ENCODE assay signal across 8 cellular contexts in the genomic region with DNA sequence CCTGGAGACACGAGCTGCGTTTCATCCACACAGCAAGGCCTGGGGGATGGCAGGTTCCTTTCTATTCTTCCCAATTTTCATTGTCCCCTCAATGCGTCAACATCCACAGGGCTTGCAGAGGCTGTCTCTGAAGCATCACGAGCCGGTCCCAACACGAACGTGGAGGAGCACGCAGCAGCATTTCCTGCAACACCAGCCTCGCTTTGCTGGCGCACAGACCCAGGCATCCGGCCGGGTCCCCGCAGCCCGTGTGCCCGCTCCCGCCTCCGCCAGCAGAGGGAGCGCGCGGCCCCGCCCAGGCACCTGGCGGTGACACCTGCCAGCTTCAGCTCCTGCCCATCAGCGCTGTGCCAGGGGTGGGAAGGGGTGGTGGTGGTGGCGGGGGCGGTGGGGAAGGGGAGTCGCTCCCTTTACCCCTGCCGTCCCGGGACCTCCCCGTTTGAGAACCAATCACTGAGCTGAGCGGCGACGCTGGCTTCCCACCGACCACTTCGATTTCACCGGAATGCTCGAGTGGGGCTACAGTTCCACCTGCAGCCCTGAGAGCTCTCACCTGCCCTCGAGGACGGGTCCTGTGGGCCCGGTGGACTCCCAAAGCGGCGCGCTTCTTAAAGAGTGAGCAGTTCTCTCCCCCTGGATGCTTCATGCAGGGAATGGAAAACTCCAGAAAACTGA.
A peak's percentile ranks its signal among the peaks of the same experiment; 100 is the strongest.
DNase-seq lines count a peak whose midpoint lies in the region; ATAC-seq, FAIRE-seq and TF ChIP-seq lines count a peak whose summit lies in the region.

No MANE protein-coding gene starts in this region.

- no peak for TF ChIP-seq EP300 in upper lobe of left lung (IDR thresholded peaks at IDR 0.05)

- no peak overlapping the region for H3K9ac ChIP-seq in kidney (ENCODE audit: low read length in 2 of 2)

- H3K27ac ChIP-seq in kidney (ENCODE audit: low read depth in 2 of 2, low read length in 2 of 2) (no peak overlapping the region), upper lobe of left lung (no peak overlapping the region)

- POLR2A ChIA-PET in Caco-2 (lab: Charles Lee): no interaction called here
- POLR2A ChIA-PET in activated CD4-positive, alpha-beta memory T cell treated with anti-CD3 and anti-CD28 coated beads for 36 hours (lab: Charles Lee): no interaction called here

- H3K36me3 Mint-ChIP-seq in Caco-2 (ENCODE audit: insufficient read depth, unreplicated experiment): no peaks in the 10 kb centered on the region
- H3K36me3 Mint-ChIP-seq in activated CD4-positive, alpha-beta memory T cell treated with anti-CD3 and anti-CD28 coated beads for 36 hours: no peaks in the 10 kb centered on the region

- H3K27me3 ChIP-seq in Caco-2 (replicated peaks; ENCODE audit: control insufficient read depth, insufficient read depth, low read length): no peaks in the 10 kb centered on the region
- H3K27me3 ChIP-seq in upper lobe of left lung: no peaks in the 10 kb centered on the region

- peaks cover 16% of the 10 kb centered on the region for H3K27me3 Mint-ChIP-seq in Caco-2 (ENCODE audit: insufficient read depth, unreplicated experiment)
- H3K27me3 Mint-ChIP-seq in activated CD4-positive, alpha-beta memory T cell treated with anti-CD3 and anti-CD28 coated beads for 36 hours: peaks cover 6% of the 10 kb centered on the region

- no peak overlapping the region for H3K4me3 Mint-ChIP-seq in Caco-2 (ENCODE audit: unreplicated experiment)
- no peak overlapping the region for H3K4me3 Mint-ChIP-seq in activated CD4-positive, alpha-beta memory T cell treated with anti-CD3 and anti-CD28 coated beads for 36 hours

- CTCF ChIA-PET in Caco-2 (lab: Charles Lee): interaction anchor here (0.5 to 0.6 kb wide), 3 partner anchors 38 to 549 kb away, joined by 3 to 4 read pairs (median 4); no protein-coding TSS in a partner anchor
- CTCF ChIA-PET in activated CD4-positive, alpha-beta memory T cell treated with anti-CD3 and anti-CD28 coated beads for 36 hours (lab: Charles Lee): interaction anchor here (0.6 kb wide), 1 partner anchor 697 kb away, joined by 3 read pairs; no protein-coding TSS in a partner anchor

- H3K4me1 Mint-ChIP-seq in Caco-2 (ENCODE audit: low read depth, unreplicated experiment): no peaks in the 10 kb centered on the region
- no peaks in the 10 kb centered on the region for H3K4me1 Mint-ChIP-seq in activated CD4-positive, alpha-beta memory T cell treated with anti-CD3 and anti-CD28 coated beads for 36 hours (ENCODE audit: low read depth)

- BruUV-seq in Caco-2 (replicated peaks; lab: Mats Ljungman, UMichigan): no TSS peak

- WGBS in upper lobe of left lung, 2 donors: 15 to 35% methylated on average over 16 to 41 of the region's 42 CpGs

- H3K36me3 ChIP-seq in Caco-2 (ENCODE audit: control insufficient read depth, insufficient read depth, low read length) (no peaks in the 10 kb centered on the region), kidney (ENCODE audit: control insufficient read depth in 1 of 2, insufficient read depth in 2 of 2, low read length in 2 of 2) (no peaks in the 10 kb centered on the region), upper lobe of left lung (no peaks in the 10 kb centered on the region)

- FAIRE-seq in kidney (lab: Jason Lieb, UNC): no peak

- ATAC-seq in GM19397 (IDR thresholded peaks at IDR 0.05; ENCODE audit: unreplicated experiment) (peak; percentile 86), upper lobe of left lung (ENCODE audit: low FRiP score in 2 of 2) (peak; percentile 53 to 75), HG02938 (IDR thresholded peaks at IDR 0.05; ENCODE audit: unreplicated experiment) (no peak), omental fat pad (ENCODE audit: low FRiP score) (no peak)

- peak; percentile 63 to 72 for TF ChIP-seq CTCF in Caco-2 (IDR thresholded peaks at IDR 0.05; ENCODE audit: insufficient read depth in 1 of 2, low read depth in 1 of 2, low read length in 1 of 2, severe bottlenecking in 1 of 2, unreplicated experiment in 1 of 2)
- peak; percentile 59 for TF ChIP-seq CTCF in kidney (IDR thresholded peaks at IDR 0.05; ENCODE audit: borderline replicate concordance, extremely low read depth, insufficient read depth)
- TF ChIP-seq CTCF in upper lobe of left lung (IDR thresholded peaks at IDR 0.05): peak; percentile 35 to 73 (median 61)
- no peak for TF ChIP-seq CTCF in omental fat pad (IDR thresholded peaks at IDR 0.05)

- DNase-seq in Caco-2 (peak in 1 of 2 experiments; percentile 54), HuH-7.5 (ENCODE audit: low spot score) (peak; percentile 37), kidney (no peak), upper lobe of left lung (peak; percentile 33 to 92), omental fat pad (ENCODE audit: low spot score) (no peak)
- DNase-seq in activated CD4-positive, alpha-beta memory T cell treated with anti-CD3 and anti-CD28 coated beads for 36 hours: peak; percentile 54

- H3K4me1 ChIP-seq in Caco-2: no peaks in the 10 kb centered on the region
- H3K4me1 ChIP-seq in kidney (ENCODE audit: control insufficient read depth in 1 of 2, insufficient read depth in 1 of 2, low read depth in 1 of 2, low read length in 2 of 2): no peaks in the 10 kb centered on the region
- H3K4me1 ChIP-seq in upper lobe of left lung: peaks cover 0 to 7% (median 5%) of the 10 kb centered on the region in 4 donors

- H3K9me3 Mint-ChIP-seq in Caco-2 (ENCODE audit: unreplicated experiment): no peaks in the 10 kb centered on the region
- H3K9me3 Mint-ChIP-seq in activated CD4-positive, alpha-beta memory T cell treated with anti-CD3 and anti-CD28 coated beads for 36 hours: no peaks in the 10 kb centered on the region

- H3K4me3 ChIP-seq in Caco-2 (ENCODE audit: low read depth, low read length): no peak overlapping the region
- H3K4me3 ChIP-seq in kidney (ENCODE audit: low read length in 2 of 2): no peak overlapping the region
- no peak overlapping the region for H3K4me3 ChIP-seq in upper lobe of left lung

- H3K9me3 ChIP-seq in Caco-2: no peaks in the 10 kb centered on the region
- H3K9me3 ChIP-seq in kidney (ENCODE audit: control insufficient read depth in 1 of 2, low read length in 2 of 2): no peaks in the 10 kb centered on the region
- H3K9me3 ChIP-seq in upper lobe of left lung: no peaks in the 10 kb centered on the region

- TF ChIP-seq POLR2A in upper lobe of left lung (IDR thresholded peaks at IDR 0.05): no peak

- no peak overlapping the region for H3K27ac Mint-ChIP-seq in Caco-2 (ENCODE audit: unreplicated experiment)
- H3K27ac Mint-ChIP-seq in activated CD4-positive, alpha-beta memory T cell treated with anti-CD3 and anti-CD28 coated beads for 36 hours: no peak overlapping the region

- intact Hi-C loops in Caco-2 (cut with micrococcal nuclease; ENCODE audit: unreplicated experiment): no loop called here
- intact Hi-C loops in activated CD4-positive, alpha-beta memory T cell treated with anti-CD3 and anti-CD28 coated beads for 36 hours (cut with micrococcal nuclease): no loop called here
- intact Hi-C loops in kidney (cut with DNase I): no loop called here

Comparison
In these comparisons a context has a peak if more than half of its experiments do, and no peak if none do; other contexts are left out.
1. DNase-seq: peak in HuH-7.5 (single experiment), activated CD4-positive, alpha-beta memory T cell treated with anti-CD3 and anti-CD28 coated beads for 36 hours (single experiment) and upper lobe of left lung (2 of 2); none in kidney (single experiment) and omental fat pad (single experiment).
2. CTCF ChIP-seq: peak in Caco-2 (2 of 2), kidney (single experiment) and upper lobe of left lung (6 of 6); none in omental fat pad (0 of 3).
3. ATAC-seq: peak in GM19397 (single experiment) and upper lobe of left lung (2 of 2); none in HG02938 (single experiment) and omental fat pad (single experiment).